In genomic region chr1:113913312-113913668, GRCh38 we compare ENCODE assay signal across 15 cellular contexts. TPM values are rescaled to one million over a fixed set of nuclear protein-coding genes. Genes with fewer than 3 reads are reported as not detected.
DNase-seq lines count a peak whose midpoint lies in the region; ATAC-seq and TF ChIP-seq lines count a peak whose summit lies in the region.
"Had no signal": no experiment of that assay in that cellular context is flagged by ENCODE, and none has a peak within 500 bp of the region (broad histone marks: within the 10 kb centered on the region; RNA-seq: fewer than 3 reads in every experiment).

No MANE protein-coding gene starts in this region.

- 0 out of 2 replicates have a peak, but pooled peaks cover 7% of the 10 kb centered on the region for H3F3A ChIP-seq in GM23248 (ENCODE audit: insufficient read depth)

- H3K4me1 ChIP-seq in GM23248 (ENCODE audit: insufficient read depth) (peaks cover 10% of the 10 kb centered on the region), left lung (peaks cover 0 to 18% of the 10 kb centered on the region in 2 donors), skeletal muscle satellite cell (ENCODE audit: control insufficient read depth, insufficient read depth, low read length) (peaks cover 13% of the 10 kb centered on the region)

- TF ChIP-seq CTCF in left lung (IDR thresholded peaks at IDR 0.05): no peak

- no peak overlapping the region; the same call in 1 of the 2 replicates for H3K27ac ChIP-seq in GM23248
- peak overlapping the region; percentile 3 for H3K27ac ChIP-seq in caudate nucleus (ENCODE audit: low read depth, low read length)
- peak overlapping the region; percentile 31 to 49 for H3K27ac ChIP-seq in left lung

- WGBS in GM23248 (ENCODE audit: low coverage in 1 of 2, low lambda C conversion rate in 2 of 2, missing lambda C conversion rate in 2 of 2), 2 experiments: 67 to 72% methylated on average over 3 of the region's 3 CpGs

- H3K79me2 ChIP-seq in GM23248 (ENCODE audit: insufficient read depth): no peaks in the 10 kb centered on the region; the same call in 1 of the 2 replicates

- H3K27me3 ChIP-seq in GM23248 (replicated peaks; ENCODE audit: insufficient read depth) (no peaks in the 10 kb centered on the region), left lung (no peaks in the 10 kb centered on the region), skeletal muscle satellite cell (ENCODE audit: control insufficient read depth, insufficient read depth, low read length) (no peaks in the 10 kb centered on the region), MG63 (no peaks in the 10 kb centered on the region)

- H2AFZ ChIP-seq in GM23248: peak overlapping the region; percentile 45; the same call in 1 of the 2 replicates

- intact Hi-C loops in left lung (cut with DNase I): no loop called here

- H3K36me3 ChIP-seq in GM23248 (ENCODE audit: low read depth): peaks cover 5% of the 10 kb centered on the region; the same call in 1 of the 2 replicates
- H3K36me3 ChIP-seq in left lung: peaks cover 0 to 39% of the 10 kb centered on the region in 2 donors
- peaks cover 19% of the 10 kb centered on the region for H3K36me3 ChIP-seq in skeletal muscle satellite cell (ENCODE audit: insufficient read depth, low read length)
- peaks cover 48% of the 10 kb centered on the region for H3K36me3 ChIP-seq in MG63

- no peak overlapping the region for H3K9ac ChIP-seq in GM23248
- H3K9ac ChIP-seq in skeletal muscle satellite cell (ENCODE audit: low read depth, low read length): peak overlapping the region; percentile 47

- H3K4me2 ChIP-seq in GM23248 (ENCODE audit: unreplicated experiment) (no peak overlapping the region), skeletal muscle satellite cell (ENCODE audit: low read length) (peak overlapping the region; percentile 35)

- in situ Hi-C loops in GM23248 (cut with MboI): no loop called here

- H4K20me1 ChIP-seq in GM23248 (ENCODE audit: insufficient read depth): no peaks in the 10 kb centered on the region

- DNase-seq in GM23248: no peak
- DNase-seq in caudate nucleus (lab: John Stamatoyannopoulos, UW): no peak
- DNase-seq in left lung: no peak
- no peak for DNase-seq in MG63
- no peak for DNase-seq in AG08395 (ENCODE audit: low spot score)
- DNase-seq: amniotic stem cell, COR-L47, H9, mammary epithelial cell, NCI-H2227 treated with DMSO at 0.1 percent for 48 hours had no signal

- H3K9me3 ChIP-seq in GM23248 (ENCODE audit: low read depth) (no peaks in the 10 kb centered on the region), left lung (no peaks in the 10 kb centered on the region), skeletal muscle satellite cell (replicated peaks; ENCODE audit: low read length) (no peaks in the 10 kb centered on the region), MG63 (no peaks in the 10 kb centered on the region)

- H3K4me3 ChIP-seq in GM23248 (no peak overlapping the region), left lung (no peak overlapping the region), skeletal muscle satellite cell (ENCODE audit: low read length) (peak overlapping the region; percentile 29), MG63 (no peak overlapping the region)

- H3K9me2 ChIP-seq in GM23248 (ENCODE audit: insufficient read depth): no peaks in the 10 kb centered on the region

- ATAC-seq in left lung (no peak), GM18858 (IDR thresholded peaks at IDR 0.05; ENCODE audit: unreplicated experiment) (no peak), HG03520 (IDR thresholded peaks at IDR 0.05; ENCODE audit: unreplicated experiment) (no peak)

RNA-seq across cellular contexts. Expression of gene DCLRE1B, which starts 8.2 kb away (rescaled TPM):
- total RNA-seq in GM23248 (2014; rRNA removed; shearing (Covaris generic)): 4.3 and 6.9 TPM in 2 replicates
- polyA plus RNA-seq in GM23248 (2016; fragmentation: Nextera tagmentation; extraction: Ambion mirVana): 6.5 and 7.2 TPM in 2 replicates
- 1 to 10 TPM; 7.3 to 9.1 TPM for total RNA-seq in left lung
- total RNA-seq in skeletal muscle satellite cell (2012; rRNA removed): 5.3 and 8.3 TPM in 2 replicates
- total RNA-seq in MG63 (2014; rRNA removed; shearing (Covaris generic); ENCODE audit: low replicate concordance): 11.6 and 11.8 TPM in 2 replicates

RNA-seq across cellular contexts. Expression of gene AP4B1, which starts 8.7 kb away (rescaled TPM):
- 12.9 and 16.1 TPM in 2 replicates for total RNA-seq in GM23248 (2014; rRNA removed; shearing (Covaris generic))
- polyA plus RNA-seq in GM23248 (2016; fragmentation: Nextera tagmentation; extraction: Ambion mirVana): 9.9 and 11.8 TPM in 2 replicates
- total RNA-seq in left lung: 10 to 100 TPM; 15.4 to 21.2 TPM
- 17.7 and 19.7 TPM in 2 replicates for total RNA-seq in skeletal muscle satellite cell (2012; rRNA removed)
- total RNA-seq in MG63 (2014; rRNA removed; shearing (Covaris generic); ENCODE audit: low replicate concordance): 12.3 and 12.7 TPM in 2 replicates

RNA-seq across cellular contexts. Expression of gene HIPK1, which starts 15.8 kb away (rescaled TPM):
- total RNA-seq in GM23248 (2014; rRNA removed; shearing (Covaris generic)): 23.6 and 26.2 TPM in 2 replicates
- polyA plus RNA-seq in GM23248 (2016; fragmentation: Nextera tagmentation; extraction: Ambion mirVana): 6.1 and 7.6 TPM in 2 replicates
- 10 to 100 TPM; 61.1 to 77.4 TPM for total RNA-seq in left lung
- total RNA-seq in skeletal muscle satellite cell (2012; rRNA removed): 10.4 and 16.6 TPM in 2 replicates
- total RNA-seq in MG63 (2014; rRNA removed; shearing (Covaris generic); ENCODE audit: low replicate concordance): 8.5 and 14.3 TPM in 2 replicates

RNA-seq across cellular contexts. Expression of gene BCL2L15, which starts 25.9 kb away (rescaled TPM):
- 0.13 and 0.32 TPM in 2 replicates for total RNA-seq in GM23248 (2014; rRNA removed; shearing (Covaris generic))
- not detected in 2 replicates for polyA plus RNA-seq in GM23248 (2016; fragmentation: Nextera tagmentation; extraction: Ambion mirVana)
- 1 to 10 TPM; 2.2 to 2.3 TPM for total RNA-seq in left lung
- total RNA-seq in skeletal muscle satellite cell (2012; rRNA removed): 0.22 and 0.25 TPM in 2 replicates
- total RNA-seq in MG63 (2014; rRNA removed; shearing (Covaris generic); ENCODE audit: low replicate concordance): 0.03 and 1.2 TPM in 2 replicates
- polyA plus RNA-seq: IgD-negative memory B cell had no signal

RNA-seq across cellular contexts. Expression of gene PTPN22, which starts 41.8 kb away (rescaled TPM):
- 0.51 and 0.86 TPM in 2 replicates for total RNA-seq in GM23248 (2014; rRNA removed; shearing (Covaris generic))
- 1.4 and 1.6 TPM in 2 replicates for polyA plus RNA-seq in GM23248 (2016; fragmentation: Nextera tagmentation; extraction: Ambion mirVana)
- 10 to 100 TPM in 1 of 2 donors, 1 to 10 TPM in 1; 5.6 to 10.0 TPM for total RNA-seq in left lung
- 1.1 and 3.5 TPM in 2 replicates for total RNA-seq in skeletal muscle satellite cell (2012; rRNA removed)
- not detected in 2 replicates for total RNA-seq in MG63 (2014; rRNA removed; shearing (Covaris generic); ENCODE audit: low replicate concordance)
- total RNA-seq: G401, H9 had no signal
